ENCODE assay signal across 1 cellular context in genomic region chr5:143554194-143554717, GRCh38.
TF ChIP-seq lines count a peak whose summit lies in the region.

No MANE protein-coding gene starts in this region.

TF ChIP-seq in GM23338, 12 proteins besides CTCF, POLR2A, EP300 and RAD21 (continued from another document):
- no peak for TF ChIP-seq REST (IDR thresholded peaks at IDR 0.05; ENCODE audit: unreplicated experiment)
- TF ChIP-seq EZH2phosphoT487 (IDR thresholded peaks at IDR 0.05; ENCODE audit: unreplicated experiment): no peak
- TF ChIP-seq ZNF114 (CRISPR knock-in tag; IDR thresholded peaks at IDR 0.05): no peak
- no peak for TF ChIP-seq POLR2AphosphoS5 (IDR thresholded peaks at IDR 0.05; ENCODE audit: low read depth)
- no peak for TF ChIP-seq ZNF331 (CRISPR knock-in tag; IDR thresholded peaks at IDR 0.05; ENCODE audit: low read depth)
- TF ChIP-seq, protein P1, sequence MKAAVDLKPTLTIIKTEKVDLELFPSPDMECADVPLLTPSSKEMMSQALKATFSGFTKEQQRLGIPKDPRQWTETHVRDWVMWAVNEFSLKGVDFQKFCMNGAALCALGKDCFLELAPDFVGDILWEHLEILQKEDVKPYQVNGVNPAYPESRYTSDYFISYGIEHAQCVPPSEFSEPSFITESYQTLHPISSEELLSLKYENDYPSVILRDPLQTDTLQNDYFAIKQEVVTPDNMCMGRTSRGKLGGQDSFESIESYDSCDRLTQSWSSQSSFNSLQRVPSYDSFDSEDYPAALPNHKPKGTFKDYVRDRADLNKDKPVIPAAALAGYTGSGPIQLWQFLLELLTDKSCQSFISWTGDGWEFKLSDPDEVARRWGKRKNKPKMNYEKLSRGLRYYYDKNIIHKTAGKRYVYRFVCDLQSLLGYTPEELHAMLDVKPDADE (IDR thresholded peaks at IDR 0.05): no peak
